Comparison of ENCODE assay signal across 1 cellular context in the genomic region with DNA sequence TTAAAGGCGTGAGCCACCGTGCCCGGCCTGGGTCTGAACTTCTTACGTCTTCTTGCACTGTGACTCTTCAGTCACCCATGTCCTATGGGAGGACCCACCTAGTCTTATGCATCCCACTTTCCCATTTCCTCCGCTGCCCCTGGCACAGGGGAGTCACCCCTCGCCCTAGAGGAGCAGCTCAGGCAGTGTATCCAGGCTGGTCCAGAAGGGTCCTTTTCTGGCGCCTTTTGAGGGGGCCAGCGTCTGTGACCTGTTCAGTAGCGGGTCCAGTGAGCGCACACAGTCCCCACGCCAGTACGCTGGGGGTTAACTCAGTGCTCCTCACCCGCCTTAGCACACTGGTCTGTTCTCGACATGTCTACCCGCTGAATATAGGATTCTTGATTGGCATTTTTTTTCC.
TF ChIP-seq lines count a peak whose summit lies in the region.

No MANE protein-coding gene starts in this region.

TF ChIP-seq in endothelial cell of umbilical vein, 7 proteins besides CTCF, POLR2A, EP300 and RAD21 (continued from another document):
- TF ChIP-seq, protein P1, sequence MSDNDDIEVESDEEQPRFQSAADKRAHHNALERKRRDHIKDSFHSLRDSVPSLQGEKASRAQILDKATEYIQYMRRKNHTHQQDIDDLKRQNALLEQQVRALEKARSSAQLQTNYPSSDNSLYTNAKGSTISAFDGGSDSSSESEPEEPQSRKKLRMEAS (IDR thresholded peaks at IDR 0.05; ENCODE audit: insufficient read depth, insufficient read length), result no peak
- no peak for TF ChIP-seq JUN (IDR thresholded peaks at IDR 0.05; ENCODE audit: borderline replicate concordance, insufficient read depth, insufficient read length, low read depth)
- no peak for TF ChIP-seq MYC (IDR thresholded peaks at IDR 0.05; ENCODE audit: low read depth, low read length)
- TF ChIP-seq GATA2 (IDR thresholded peaks at IDR 0.05; ENCODE audit: insufficient read depth, insufficient read length, low read depth, low read length), result no peak
- TF ChIP-seq POLR2AphosphoS5 (IDR thresholded peaks at IDR 0.05; ENCODE audit: insufficient read depth, low read depth, low read length), result no peak
